7 cellular contexts compared by ENCODE assay signal in genomic region chrX:53435997-53436396, GRCh38.
DNase-seq lines count a peak whose midpoint lies in the region; ATAC-seq and TF ChIP-seq lines count a peak whose summit lies in the region.

No MANE protein-coding gene starts in this region.

- peak; percentile 78 for TF ChIP-seq CTCF in GM12872 (IDR thresholded peaks at IDR 0.05; ENCODE audit: insufficient read depth, low read depth, low read length)

- no peaks in the 10 kb centered on the region for H3K9me3 ChIP-seq in adipocyte (ENCODE audit: control insufficient read depth, low read length)

- DNase-seq in NCI-H1105 (lab: John Stamatoyannopoulos, UW): peak; percentile 37
- peak; percentile 57 for DNase-seq in T follicular helper cell (ENCODE audit: low read depth)
- DNase-seq in adipocyte (ENCODE audit: low read depth): peak; percentile 79
- peak; percentile 76 for DNase-seq in hepatic stellate cell (ENCODE audit: low spot score)
- peak; percentile 33 to 65 (median 38) for DNase-seq in stimulated activated CD4-positive, alpha-beta T cell treated with anti-CD3 and anti-CD28 coated beads, Interleukin-12 subunit alpha, Interleukin-12 subunit beta, amount 100 ng/mL, for 48 hours (ENCODE audit: low read depth in 2 of 3, low spot score in 1 of 3)

- no peak overlapping the region for H3K9ac ChIP-seq in adipocyte (ENCODE audit: low read length)

- no peak overlapping the region for H3K4me3 ChIP-seq in adipocyte (ENCODE audit: low read length)

- peaks cover 15% of the 10 kb centered on the region for H3K36me3 ChIP-seq in adipocyte (ENCODE audit: control insufficient read depth, insufficient read depth, low read length, severe bottlenecking)

- ATAC-seq in HG02571 (IDR thresholded peaks at IDR 0.05; ENCODE audit: unreplicated experiment): peak; percentile 59

- H3K27me3 ChIP-seq in adipocyte (replicated peaks; ENCODE audit: control insufficient read depth, insufficient read depth, low read length): peaks cover 21% of the 10 kb centered on the region

- peaks cover 18% of the 10 kb centered on the region for H3K4me1 ChIP-seq in adipocyte (ENCODE audit: control insufficient read depth, insufficient read depth, low read length)
